ENCODE assay signal across 1 cellular context in genomic region chr4:24584175-24584850, GRCh38.
A peak's percentile ranks its signal among the peaks of the same experiment; 100 is the strongest.
TF ChIP-seq lines count a peak whose summit lies in the region.

Gene DHX15, minus strand, starts transcription at chr4:24584554. Its CDS starts 161 bp downstream, at chr4:24584393.

TF ChIP-seq in HepG2, 621 proteins besides CTCF, POLR2A, EP300 and RAD21 (continued from another document and continues in another):
- peak; percentile 90 for TF ChIP-seq ZNF687 (CRISPR knock-in tag; IDR thresholded peaks at IDR 0.05)
- TF ChIP-seq MEIS2 (CRISPR knock-in tag; IDR thresholded peaks at IDR 0.05): peak; percentile 52; the same call in 1 of the 2 replicates
- TF ChIP-seq SRSF1 (optimal IDR thresholded peaks at IDR 0.05; ENCODE audit: low read depth, low read length): peak; percentile 84
- no peak for TF ChIP-seq SMC3 (IDR thresholded peaks at IDR 0.05; ENCODE audit: low read length)
- peak; percentile 27; the same call in 1 of the 2 replicates for TF ChIP-seq ZBTB20 (CRISPR knock-in tag; IDR thresholded peaks at IDR 0.05; ENCODE audit: borderline replicate concordance, low read depth)
- TF ChIP-seq KAT7 (CRISPR knock-in tag; IDR thresholded peaks at IDR 0.05; ENCODE audit: borderline replicate concordance): peak; percentile 91; the same call in 1 of the 2 replicates
- peak; percentile 76; the same call in 1 of the 2 replicates for TF ChIP-seq ZNF430 (CRISPR knock-in tag; IDR thresholded peaks at IDR 0.05)
- peak; percentile 83 for TF ChIP-seq SP4 (CRISPR knock-in tag; IDR thresholded peaks at IDR 0.05)
- TF ChIP-seq GPN1 (CRISPR knock-in tag; IDR thresholded peaks at IDR 0.05; ENCODE audit: borderline replicate concordance): no peak; the same call in 1 of the 2 replicates
- no peak for TF ChIP-seq ZNF839 (CRISPR knock-in tag; IDR thresholded peaks at IDR 0.05; ENCODE audit: borderline replicate concordance)
- TF ChIP-seq PLRG1 (conservative IDR thresholded peaks at IDR 0.05): no peak
- peak; percentile 58 for TF ChIP-seq BRD4 (CRISPR knock-in tag; IDR thresholded peaks at IDR 0.05)
- TF ChIP-seq ZNF644 (CRISPR knock-in tag; IDR thresholded peaks at IDR 0.05; ENCODE audit: low read depth): no peak
- TF ChIP-seq CREM (IDR thresholded peaks at IDR 0.05): peak; percentile 11; the same call in 1 of the 2 replicates
- TF ChIP-seq CREM (CRISPR knock-in tag; IDR thresholded peaks at IDR 0.05): no peak
- TF ChIP-seq ZNF441 (CRISPR knock-in tag; IDR thresholded peaks at IDR 0.05; ENCODE audit: borderline replicate concordance): no peak; the same call in 1 of the 2 replicates
- TF ChIP-seq POLR2AphosphoS5 (IDR thresholded peaks at IDR 0.05; ENCODE audit: low read depth, low read length): peak; percentile 82
- peak; percentile 29; the same call in 1 of the 2 replicates for TF ChIP-seq ZZZ3 (CRISPR knock-in tag; IDR thresholded peaks at IDR 0.05; ENCODE audit: borderline replicate concordance)
- TF ChIP-seq MAZ (IDR thresholded peaks at IDR 0.05; ENCODE audit: borderline replicate concordance, low read depth, low read length): peak; percentile 47; the same call in 1 of the 2 replicates
- TF ChIP-seq MAZ (CRISPR knock-in tag; IDR thresholded peaks at IDR 0.05; ENCODE audit: low read depth): peak; percentile 86
- TF ChIP-seq ZUFSP (CRISPR knock-in tag; IDR thresholded peaks at IDR 0.05; ENCODE audit: borderline replicate concordance): no peak
- peak; percentile 68 for TF ChIP-seq RNF2 (conservative IDR thresholded peaks at IDR 0.05; ENCODE audit: low read depth)
- no peak; the same call in 1 of the 2 replicates for TF ChIP-seq NKX3-1 (CRISPR knock-in tag; IDR thresholded peaks at IDR 0.05)
- TF ChIP-seq, protein P1, sequence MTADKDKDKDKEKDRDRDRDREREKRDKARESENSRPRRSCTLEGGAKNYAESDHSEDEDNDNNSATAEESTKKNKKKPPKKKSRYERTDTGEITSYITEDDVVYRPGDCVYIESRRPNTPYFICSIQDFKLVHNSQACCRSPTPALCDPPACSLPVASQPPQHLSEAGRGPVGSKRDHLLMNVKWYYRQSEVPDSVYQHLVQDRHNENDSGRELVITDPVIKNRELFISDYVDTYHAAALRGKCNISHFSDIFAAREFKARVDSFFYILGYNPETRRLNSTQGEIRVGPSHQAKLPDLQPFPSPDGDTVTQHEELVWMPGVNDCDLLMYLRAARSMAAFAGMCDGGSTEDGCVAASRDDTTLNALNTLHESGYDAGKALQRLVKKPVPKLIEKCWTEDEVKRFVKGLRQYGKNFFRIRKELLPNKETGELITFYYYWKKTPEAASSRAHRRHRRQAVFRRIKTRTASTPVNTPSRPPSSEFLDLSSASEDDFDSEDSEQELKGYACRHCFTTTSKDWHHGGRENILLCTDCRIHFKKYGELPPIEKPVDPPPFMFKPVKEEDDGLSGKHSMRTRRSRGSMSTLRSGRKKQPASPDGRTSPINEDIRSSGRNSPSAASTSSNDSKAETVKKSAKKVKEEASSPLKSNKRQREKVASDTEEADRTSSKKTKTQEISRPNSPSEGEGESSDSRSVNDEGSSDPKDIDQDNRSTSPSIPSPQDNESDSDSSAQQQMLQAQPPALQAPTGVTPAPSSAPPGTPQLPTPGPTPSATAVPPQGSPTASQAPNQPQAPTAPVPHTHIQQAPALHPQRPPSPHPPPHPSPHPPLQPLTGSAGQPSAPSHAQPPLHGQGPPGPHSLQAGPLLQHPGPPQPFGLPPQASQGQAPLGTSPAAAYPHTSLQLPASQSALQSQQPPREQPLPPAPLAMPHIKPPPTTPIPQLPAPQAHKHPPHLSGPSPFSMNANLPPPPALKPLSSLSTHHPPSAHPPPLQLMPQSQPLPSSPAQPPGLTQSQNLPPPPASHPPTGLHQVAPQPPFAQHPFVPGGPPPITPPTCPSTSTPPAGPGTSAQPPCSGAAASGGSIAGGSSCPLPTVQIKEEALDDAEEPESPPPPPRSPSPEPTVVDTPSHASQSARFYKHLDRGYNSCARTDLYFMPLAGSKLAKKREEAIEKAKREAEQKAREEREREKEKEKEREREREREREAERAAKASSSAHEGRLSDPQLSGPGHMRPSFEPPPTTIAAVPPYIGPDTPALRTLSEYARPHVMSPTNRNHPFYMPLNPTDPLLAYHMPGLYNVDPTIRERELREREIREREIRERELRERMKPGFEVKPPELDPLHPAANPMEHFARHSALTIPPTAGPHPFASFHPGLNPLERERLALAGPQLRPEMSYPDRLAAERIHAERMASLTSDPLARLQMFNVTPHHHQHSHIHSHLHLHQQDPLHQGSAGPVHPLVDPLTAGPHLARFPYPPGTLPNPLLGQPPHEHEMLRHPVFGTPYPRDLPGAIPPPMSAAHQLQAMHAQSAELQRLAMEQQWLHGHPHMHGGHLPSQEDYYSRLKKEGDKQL (CRISPR knock-in tag; IDR thresholded peaks at IDR 0.05; ENCODE audit: low read depth): no peak
- TF ChIP-seq HOMEZ (CRISPR knock-in tag; IDR thresholded peaks at IDR 0.05; ENCODE audit: low read depth): no peak
- TF ChIP-seq SMARCC2 (IDR thresholded peaks at IDR 0.05): no peak
- peak; percentile 51; the same call in 1 of the 2 replicates for TF ChIP-seq CREB1 (IDR thresholded peaks at IDR 0.05)
- TF ChIP-seq CREB1 (CRISPR knock-in tag; IDR thresholded peaks at IDR 0.05): 0 out of 2 replicates have a peak, but pooled peaks have one; percentile 16
- TF ChIP-seq, protein P2, sequence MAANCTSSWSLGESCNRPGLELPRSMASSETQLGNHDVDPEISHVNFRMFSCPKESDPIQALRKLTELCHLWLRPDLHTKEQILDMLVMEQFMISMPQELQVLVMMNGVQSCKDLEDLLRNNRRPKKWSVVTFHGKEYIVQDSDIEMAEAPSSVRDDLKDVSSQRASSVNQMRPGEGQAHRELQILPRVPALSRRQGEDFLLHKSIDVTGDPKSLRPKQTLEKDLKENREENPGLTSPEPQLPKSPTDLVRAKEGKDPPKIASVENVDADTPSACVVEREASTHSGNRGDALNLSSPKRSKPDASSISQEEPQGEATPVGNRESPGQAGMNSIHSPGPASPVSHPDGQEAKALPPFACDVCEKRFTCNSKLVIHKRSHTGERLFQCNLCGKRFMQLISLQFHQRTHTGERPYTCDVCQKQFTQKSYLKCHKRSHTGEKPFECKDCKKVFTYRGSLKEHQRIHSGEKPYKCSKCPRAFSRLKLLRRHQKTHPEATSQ (CRISPR knock-in tag; IDR thresholded peaks at IDR 0.05; ENCODE audit: borderline replicate concordance): peak; percentile 64; the same call in 1 of the 2 replicates
- TF ChIP-seq NONO (IDR thresholded peaks at IDR 0.05): no peak
- TF ChIP-seq NONO (CRISPR knock-in tag; conservative IDR thresholded peaks at IDR 0.05): peak; percentile 76
- TF ChIP-seq, protein P3, sequence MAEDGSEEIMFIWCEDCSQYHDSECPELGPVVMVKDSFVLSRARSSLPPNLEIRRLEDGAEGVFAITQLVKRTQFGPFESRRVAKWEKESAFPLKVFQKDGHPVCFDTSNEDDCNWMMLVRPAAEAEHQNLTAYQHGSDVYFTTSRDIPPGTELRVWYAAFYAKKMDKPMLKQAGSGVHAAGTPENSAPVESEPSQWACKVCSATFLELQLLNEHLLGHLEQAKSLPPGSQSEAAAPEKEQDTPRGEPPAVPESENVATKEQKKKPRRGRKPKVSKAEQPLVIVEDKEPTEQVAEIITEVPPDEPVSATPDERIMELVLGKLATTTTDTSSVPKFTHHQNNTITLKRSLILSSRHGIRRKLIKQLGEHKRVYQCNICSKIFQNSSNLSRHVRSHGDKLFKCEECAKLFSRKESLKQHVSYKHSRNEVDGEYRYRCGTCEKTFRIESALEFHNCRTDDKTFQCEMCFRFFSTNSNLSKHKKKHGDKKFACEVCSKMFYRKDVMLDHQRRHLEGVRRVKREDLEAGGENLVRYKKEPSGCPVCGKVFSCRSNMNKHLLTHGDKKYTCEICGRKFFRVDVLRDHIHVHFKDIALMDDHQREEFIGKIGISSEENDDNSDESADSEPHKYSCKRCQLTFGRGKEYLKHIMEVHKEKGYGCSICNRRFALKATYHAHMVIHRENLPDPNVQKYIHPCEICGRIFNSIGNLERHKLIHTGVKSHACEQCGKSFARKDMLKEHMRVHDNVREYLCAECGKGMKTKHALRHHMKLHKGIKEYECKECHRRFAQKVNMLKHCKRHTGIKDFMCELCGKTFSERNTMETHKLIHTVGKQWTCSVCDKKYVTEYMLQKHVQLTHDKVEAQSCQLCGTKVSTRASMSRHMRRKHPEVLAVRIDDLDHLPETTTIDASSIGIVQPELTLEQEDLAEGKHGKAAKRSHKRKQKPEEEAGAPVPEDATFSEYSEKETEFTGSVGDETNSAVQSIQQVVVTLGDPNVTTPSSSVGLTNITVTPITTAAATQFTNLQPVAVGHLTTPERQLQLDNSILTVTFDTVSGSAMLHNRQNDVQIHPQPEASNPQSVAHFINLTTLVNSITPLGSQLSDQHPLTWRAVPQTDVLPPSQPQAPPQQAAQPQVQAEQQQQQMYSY (CRISPR knock-in tag; IDR thresholded peaks at IDR 0.05): no peak
- no peak for TF ChIP-seq RARA (CRISPR knock-in tag; IDR thresholded peaks at IDR 0.05)
- no peak for TF ChIP-seq TEAD2 (CRISPR knock-in tag; IDR thresholded peaks at IDR 0.05)
- TF ChIP-seq ZSCAN9 (CRISPR knock-in tag; IDR thresholded peaks at IDR 0.05; ENCODE audit: borderline replicate concordance): peak; percentile 73; the same call in 1 of the 2 replicates
- TF ChIP-seq ZBTB3 (CRISPR knock-in tag; IDR thresholded peaks at IDR 0.05; ENCODE audit: borderline replicate concordance, low read depth): 0 out of 2 replicates have a peak, but pooled peaks have one; percentile 30
- TF ChIP-seq NR2F2 (IDR thresholded peaks at IDR 0.05; ENCODE audit: borderline replicate concordance, low read depth): no peak
- TF ChIP-seq, protein P4, sequence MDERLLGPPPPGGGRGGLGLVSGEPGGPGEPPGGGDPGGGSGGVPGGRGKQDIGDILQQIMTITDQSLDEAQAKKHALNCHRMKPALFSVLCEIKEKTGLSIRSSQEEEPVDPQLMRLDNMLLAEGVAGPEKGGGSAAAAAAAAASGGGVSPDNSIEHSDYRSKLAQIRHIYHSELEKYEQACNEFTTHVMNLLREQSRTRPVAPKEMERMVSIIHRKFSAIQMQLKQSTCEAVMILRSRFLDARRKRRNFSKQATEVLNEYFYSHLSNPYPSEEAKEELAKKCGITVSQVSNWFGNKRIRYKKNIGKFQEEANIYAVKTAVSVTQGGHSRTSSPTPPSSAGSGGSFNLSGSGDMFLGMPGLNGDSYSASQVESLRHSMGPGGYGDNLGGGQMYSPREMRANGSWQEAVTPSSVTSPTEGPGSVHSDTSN (CRISPR knock-in tag; IDR thresholded peaks at IDR 0.05): no peak
- no peak; the same call in 1 of the 2 replicates for TF ChIP-seq ZBTB8A (CRISPR knock-in tag; IDR thresholded peaks at IDR 0.05; ENCODE audit: borderline replicate concordance, low read depth)
- TF ChIP-seq STAG1 (CRISPR knock-in tag; IDR thresholded peaks at IDR 0.05): no peak
- TF ChIP-seq ZNF468 (CRISPR knock-in tag; IDR thresholded peaks at IDR 0.05): no peak; the same call in 1 of the 2 replicates
- TF ChIP-seq HOXD1 (CRISPR knock-in tag; IDR thresholded peaks at IDR 0.05): 0 out of 2 replicates have a peak, but pooled peaks have one; percentile 54
- TF ChIP-seq ZSCAN30 (CRISPR knock-in tag; IDR thresholded peaks at IDR 0.05): no peak
- TF ChIP-seq ZNF256 (CRISPR knock-in tag; conservative IDR thresholded peaks at IDR 0.05): 0 out of 2 replicates have a peak, but pooled peaks have one; percentile 17
